Comparison of ENCODE assay signal across 1 cellular context in genomic region chr6:99334526-99335127, GRCh38.
TF ChIP-seq lines count a peak whose summit lies in the region.

No MANE protein-coding gene starts in this region.

TF ChIP-seq in GM23338, 12 proteins besides CTCF, POLR2A, EP300 and RAD21 (continued from another document):
- TF ChIP-seq, protein P1, sequence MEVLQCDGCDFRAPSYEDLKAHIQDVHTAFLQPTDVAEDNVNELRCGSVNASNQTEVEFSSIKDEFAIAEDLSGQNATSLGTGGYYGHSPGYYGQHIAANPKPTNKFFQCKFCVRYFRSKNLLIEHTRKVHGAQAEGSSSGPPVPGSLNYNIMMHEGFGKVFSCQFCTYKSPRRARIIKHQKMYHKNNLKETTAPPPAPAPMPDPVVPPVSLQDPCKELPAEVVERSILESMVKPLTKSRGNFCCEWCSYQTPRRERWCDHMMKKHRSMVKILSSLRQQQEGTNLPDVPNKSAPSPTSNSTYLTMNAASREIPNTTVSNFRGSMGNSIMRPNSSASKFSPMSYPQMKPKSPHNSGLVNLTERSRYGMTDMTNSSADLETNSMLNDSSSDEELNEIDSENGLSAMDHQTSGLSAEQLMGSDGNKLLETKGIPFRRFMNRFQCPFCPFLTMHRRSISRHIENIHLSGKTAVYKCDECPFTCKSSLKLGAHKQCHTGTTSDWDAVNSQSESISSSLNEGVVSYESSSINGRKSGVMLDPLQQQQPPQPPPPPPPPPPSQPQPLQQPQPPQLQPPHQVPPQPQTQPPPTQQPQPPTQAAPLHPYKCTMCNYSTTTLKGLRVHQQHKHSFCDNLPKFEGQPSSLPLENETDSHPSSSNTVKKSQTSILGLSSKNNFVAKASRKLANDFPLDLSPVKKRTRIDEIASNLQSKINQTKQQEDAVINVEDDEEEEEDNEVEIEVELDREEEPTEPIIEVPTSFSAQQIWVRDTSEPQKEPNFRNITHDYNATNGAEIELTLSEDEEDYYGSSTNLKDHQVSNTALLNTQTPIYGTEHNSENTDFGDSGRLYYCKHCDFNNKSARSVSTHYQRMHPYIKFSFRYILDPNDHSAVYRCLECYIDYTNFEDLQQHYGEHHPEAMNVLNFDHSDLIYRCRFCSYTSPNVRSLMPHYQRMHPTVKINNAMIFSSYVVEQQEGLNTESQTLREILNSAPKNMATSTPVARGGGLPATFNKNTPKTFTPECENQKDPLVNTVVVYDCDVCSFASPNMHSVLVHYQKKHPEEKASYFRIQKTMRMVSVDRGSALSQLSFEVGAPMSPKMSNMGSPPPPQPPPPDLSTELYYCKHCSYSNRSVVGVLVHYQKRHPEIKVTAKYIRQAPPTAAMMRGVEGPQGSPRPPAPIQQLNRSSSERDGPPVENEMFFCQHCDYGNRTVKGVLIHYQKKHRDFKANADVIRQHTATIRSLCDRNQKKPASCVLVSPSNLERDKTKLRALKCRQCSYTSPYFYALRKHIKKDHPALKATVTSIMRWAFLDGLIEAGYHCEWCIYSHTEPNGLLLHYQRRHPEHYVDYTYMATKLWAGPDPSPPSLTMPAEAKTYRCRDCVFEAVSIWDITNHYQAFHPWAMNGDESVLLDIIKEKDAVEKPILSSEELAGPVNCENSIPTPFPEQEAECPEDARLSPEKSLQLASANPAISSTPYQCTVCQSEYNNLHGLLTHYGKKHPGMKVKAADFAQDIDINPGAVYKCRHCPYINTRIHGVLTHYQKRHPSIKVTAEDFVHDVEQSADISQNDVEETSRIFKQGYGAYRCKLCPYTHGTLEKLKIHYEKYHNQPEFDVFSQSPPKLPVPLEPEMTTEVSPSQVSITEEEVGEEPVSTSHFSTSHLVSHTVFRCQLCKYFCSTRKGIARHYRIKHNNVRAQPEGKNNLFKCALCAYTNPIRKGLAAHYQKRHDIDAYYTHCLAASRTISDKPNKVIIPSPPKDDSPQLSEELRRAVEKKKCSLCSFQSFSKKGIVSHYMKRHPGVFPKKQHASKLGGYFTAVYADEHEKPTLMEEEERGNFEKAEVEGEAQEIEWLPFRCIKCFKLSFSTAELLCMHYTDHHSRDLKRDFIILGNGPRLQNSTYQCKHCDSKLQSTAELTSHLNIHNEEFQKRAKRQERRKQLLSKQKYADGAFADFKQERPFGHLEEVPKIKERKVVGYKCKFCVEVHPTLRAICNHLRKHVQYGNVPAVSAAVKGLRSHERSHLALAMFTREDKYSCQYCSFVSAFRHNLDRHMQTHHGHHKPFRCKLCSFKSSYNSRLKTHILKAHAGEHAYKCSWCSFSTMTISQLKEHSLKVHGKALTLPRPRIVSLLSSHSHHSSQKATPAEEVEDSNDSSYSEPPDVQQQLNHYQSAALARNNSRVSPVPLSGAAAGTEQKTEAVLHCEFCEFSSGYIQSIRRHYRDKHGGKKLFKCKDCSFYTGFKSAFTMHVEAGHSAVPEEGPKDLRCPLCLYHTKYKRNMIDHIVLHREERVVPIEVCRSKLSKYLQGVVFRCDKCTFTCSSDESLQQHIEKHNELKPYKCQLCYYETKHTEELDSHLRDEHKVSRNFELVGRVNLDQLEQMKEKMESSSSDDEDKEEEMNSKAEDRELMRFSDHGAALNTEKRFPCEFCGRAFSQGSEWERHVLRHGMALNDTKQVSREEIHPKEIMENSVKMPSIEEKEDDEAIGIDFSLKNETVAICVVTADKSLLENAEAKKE (CRISPR knock-in tag; IDR thresholded peaks at IDR 0.05) = no peak
